Comparison of ENCODE assay signal across 31 cellular contexts in genomic region chr9:38299856-38300255, GRCh38.
"Had no signal": no experiment of that assay in that cellular context is flagged by ENCODE, and none has a peak within 500 bp of the region (broad histone marks: within the 10 kb centered on the region; RNA-seq: fewer than 3 reads in every experiment).

No MANE protein-coding gene starts in this region.

- DNase-seq: activated effector memory CD4-positive, alpha-beta T cell treated with anti-CD3 and anti-CD28 coated beads, Interleukin-2, amount 50 U/mL, for 16 hours; activated effector memory CD4-positive, alpha-beta T cell treated with Interleukin-2 at 50 U/mL for 16 hours; activated gamma-delta T cell; activated gamma-delta T cell treated with Interleukin-2 at 50 U/mL for 16 hours; activated naive CD4-positive, alpha-beta T cell; activated naive CD4-positive, alpha-beta T cell treated with anti-CD3 and anti-CD28 coated beads for 36 hours; activated naive CD4-positive, alpha-beta T cell treated with anti-CD3 and anti-CD28 coated beads, Interleukin-2, amount 10 ng/mL, durations not matched to agents 7 days and 5 days; activated naive CD4-positive, alpha-beta T cell treated with anti-CD3 and anti-CD28 coated beads, Interleukin-2, amount 50 U/mL, for 16 hours; activated naive CD4-positive, alpha-beta T cell treated with Interleukin-2 at 50 U/mL for 16 hours; activated naive CD8-positive, alpha-beta T cell treated with anti-CD3 and anti-CD28 coated beads for 36 hours; activated naive CD8-positive, alpha-beta T cell treated with anti-CD3 and anti-CD28 coated beads, Interleukin-2, amount 10 ng/mL, durations not matched to agents 7 days and 5 days; activated naive CD8-positive, alpha-beta T cell treated with anti-CD3 and anti-CD28 coated beads, Interleukin-2, amount 50 U/mL, for 24 hours; activated T-cell treated with anti-CD3 and anti-CD28 coated beads, Interleukin-2, amount 50 U/mL, for 1 hour; activated T-cell treated with anti-CD3 and anti-CD28 coated beads, Interleukin-2, amount 50 U/mL, for 24 hours; activated T-cell treated with anti-CD3 and anti-CD28 coated beads, Interleukin-2, amount 50 U/mL, for 4 hours; activated T-cell treated with anti-CD3 and anti-CD28 coated beads, Interleukin-2, amount 50 U/mL, for 48 hours; activated T-cell treated with anti-CD3 and anti-CD28 coated beads, Interleukin-2, amount 50 U/mL, for 72 hours; adrenal gland; amniotic stem cell; amygdala; anterior cingulate cortex; aorta; body of pancreas; brain microvascular endothelial cell; caudate nucleus; cerebellar nuclear complex had no signal

- H3K4me3 ChIP-seq: adrenal gland, ascending aorta, body of pancreas, breast epithelium, cardiac muscle cell had no signal

- H3K27me3 ChIP-seq: adrenal gland, ascending aorta, body of pancreas, breast epithelium, cardiac muscle cell had no signal

- H3K36me3 ChIP-seq: adrenal gland, ascending aorta, brain microvascular endothelial cell, breast epithelium, cardiac muscle cell had no signal

- ATAC-seq: activated naive CD4-positive, alpha-beta T cell treated with anti-CD3 and anti-CD28 coated beads, Interleukin-2, amount 50 U/mL, for 72 hours; activated naive CD8-positive, alpha-beta T cell treated with anti-CD3 and anti-CD28 coated beads, Interleukin-2, amount 50 U/mL, for 24 hours; activated T-cell treated with anti-CD3 and anti-CD28 coated beads, Interleukin-2, amount 50 U/mL, for 4 hours; activated T-cell treated with anti-CD3 and anti-CD28 coated beads, Interleukin-2, amount 50 U/mL, for 72 hours; activated T-helper 17 cell treated with anti-CD3 and anti-CD28 coated beads, Interleukin-2, amount 50 U/mL, for 72 hours; body of pancreas had no signal

- H3K27ac ChIP-seq: adrenal gland, ascending aorta, body of pancreas, brain microvascular endothelial cell, breast epithelium, cardiac muscle cell had no signal

- H3K9me3 ChIP-seq: adrenal gland, ascending aorta, body of pancreas, breast epithelium had no signal

- H3K4me1 ChIP-seq: adrenal gland, breast epithelium had no signal
